In the genomic region with DNA sequence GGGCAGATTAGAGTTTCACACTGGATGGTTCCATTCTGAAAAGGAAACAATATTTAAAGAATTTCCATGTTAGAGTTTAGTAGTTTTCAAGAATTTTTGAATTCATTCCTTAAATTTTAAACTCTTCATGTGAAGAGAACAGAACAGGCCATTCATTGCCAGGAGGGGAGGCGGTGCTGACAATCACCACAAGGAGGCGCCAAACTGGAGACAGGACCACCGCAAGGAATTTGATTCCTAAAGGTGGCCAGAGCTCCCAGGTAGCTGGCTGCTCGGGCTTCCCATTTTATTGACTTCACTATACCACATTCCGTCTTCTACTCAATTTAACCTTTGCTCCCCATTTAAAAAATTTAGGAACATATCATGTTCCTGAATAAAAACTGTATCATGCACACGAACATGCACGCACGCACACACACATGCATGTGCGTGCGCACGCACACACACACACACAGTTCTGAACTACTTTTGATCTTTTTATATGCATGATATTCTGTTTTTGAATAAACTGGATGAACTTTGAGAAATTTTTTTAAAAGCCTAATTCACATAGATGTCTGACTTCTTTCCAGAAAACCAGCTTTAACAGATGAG, we compare ENCODE assay signal across 8 cellular contexts.
DNase-seq lines count a peak whose midpoint lies in the region; ATAC-seq and TF ChIP-seq lines count a peak whose summit lies in the region.

No MANE protein-coding gene starts in this region.

- H3K9me3 Mint-ChIP-seq in stimulated activated naive CD8-positive, alpha-beta T cell treated with anti-CD3 and anti-CD28 coated beads, Interleukin-15, amount 100 ng/mL, for 72 hours = no peaks in the 10 kb centered on the region

- TF ChIP-seq CTCF in GM06990 (IDR thresholded peaks at IDR 0.05; ENCODE audit: insufficient read depth, low read length, poor library complexity, severe bottlenecking) (peak; percentile 93), body of pancreas (IDR thresholded peaks at IDR 0.05) (peak; percentile 42 to 71 (median 52))

- WGBS in body of pancreas, 2 donors = 66 to 68% methylated on average over 11 of the region's 11 CpGs
- WGBS in mesenchymal stem cell = 38% methylated on average over 5 of the region's 11 CpGs

- H3K27me3 ChIP-seq in GM06990 (replicated peaks; ENCODE audit: control insufficient read depth, insufficient read depth, low read length) (no peaks in the 10 kb centered on the region), body of pancreas (no peaks in the 10 kb centered on the region), mesenchymal stem cell (ENCODE audit: control insufficient read depth in 1 of 2, insufficient read depth in 1 of 2, low read length in 2 of 2) (no peaks in the 10 kb centered on the region)

- intact Hi-C loops in body of pancreas (cut with DNase I) = no loop called here

- H2AK5ac ChIP-seq in mesenchymal stem cell (ENCODE audit: low read length, severe bottlenecking) = no peak overlapping the region

- H3K27me3 Mint-ChIP-seq in stimulated activated naive CD8-positive, alpha-beta T cell treated with anti-CD3 and anti-CD28 coated beads, Interleukin-15, amount 100 ng/mL, for 72 hours = no peaks in the 10 kb centered on the region

- H3K14ac ChIP-seq in mesenchymal stem cell (ENCODE audit: low read length in 2 of 2) = no peak overlapping the region

- H3K36me3 ChIP-seq in GM06990 (ENCODE audit: control insufficient read depth, insufficient read depth, low read length) (no peaks in the 10 kb centered on the region), body of pancreas (replicated peaks in 1 of 2; ENCODE audit: insufficient read depth in 1 of 2, low read depth in 2 of 2) (no peaks in the 10 kb centered on the region), mesenchymal stem cell (ENCODE audit: control insufficient read depth in 1 of 2, insufficient read depth in 2 of 2, low read depth in 1 of 2, low read length in 2 of 2) (no peaks in the 10 kb centered on the region)

- H3K4me3 ChIP-seq in GM06990 (replicated peaks; ENCODE audit: low read depth, low read length) = no peak overlapping the region
- no peak overlapping the region for H3K4me3 ChIP-seq in body of pancreas
- no peak overlapping the region for H3K4me3 ChIP-seq in mesenchymal stem cell (ENCODE audit: insufficient read depth in 1 of 2, low read depth in 1 of 2, low read length in 2 of 2)

- ATAC-seq in HG02759 (IDR thresholded peaks at IDR 0.05; ENCODE audit: unreplicated experiment) = peak; percentile 78
- no peak for ATAC-seq in body of pancreas
- no peak for ATAC-seq in stimulated activated naive CD8-positive, alpha-beta T cell treated with anti-CD3 and anti-CD28 coated beads, Interleukin-15, amount 100 ng/mL, for 72 hours
- ATAC-seq in GM19455 (IDR thresholded peaks at IDR 0.05; ENCODE audit: unreplicated experiment) = no peak

- H3K4me2 ChIP-seq in mesenchymal stem cell (ENCODE audit: low read length, poor library complexity, severe bottlenecking) = no peak overlapping the region

- peak overlapping the region in 1 of 2 donors; percentile 31 for H3K27ac Mint-ChIP-seq in stimulated activated naive CD8-positive, alpha-beta T cell treated with anti-CD3 and anti-CD28 coated beads, Interleukin-15, amount 100 ng/mL, for 72 hours

- H2BK15ac ChIP-seq in mesenchymal stem cell (ENCODE audit: low read depth, poor library complexity, severe bottlenecking) = no peak overlapping the region

- H4K91ac ChIP-seq in mesenchymal stem cell (ENCODE audit: low read length) = no peak overlapping the region

- no peak overlapping the region for H2BK12ac ChIP-seq in mesenchymal stem cell (ENCODE audit: low read length in 2 of 2)

- H3K23ac ChIP-seq in mesenchymal stem cell (ENCODE audit: low read length in 2 of 2) = no peak overlapping the region

- H2BK120ac ChIP-seq in mesenchymal stem cell (ENCODE audit: low read depth, low read length) = no peak overlapping the region

- H2BK5ac ChIP-seq in mesenchymal stem cell (ENCODE audit: low read depth, low read length, poor library complexity, severe bottlenecking) = no peak overlapping the region

- peaks cover 3% of the 10 kb centered on the region for H3K4me1 Mint-ChIP-seq in stimulated activated naive CD8-positive, alpha-beta T cell treated with anti-CD3 and anti-CD28 coated beads, Interleukin-15, amount 100 ng/mL, for 72 hours

- H3K27ac ChIP-seq in body of pancreas = no peak overlapping the region
- H3K27ac ChIP-seq in mesenchymal stem cell (ENCODE audit: low read length, poor library complexity, severe bottlenecking) = no peak overlapping the region

- DNase-seq in GM06990 (ENCODE audit: extremely low read depth, insufficient read length) = no peak
- peak; percentile 15 to 42 (median 36) for DNase-seq in T-helper 2 cell
- peak; percentile 17 to 53 (median 36) for DNase-seq in body of pancreas
- peak; percentile 4 for DNase-seq in mesenchymal stem cell
- DNase-seq in stimulated activated naive CD8-positive, alpha-beta T cell treated with anti-CD3 and anti-CD28 coated beads, Interleukin-15, amount 100 ng/mL, for 72 hours = peak; percentile 52 to 57
- DNase-seq in NCI-H1105 (lab: John Stamatoyannopoulos, UW) = no peak

- H3K9ac ChIP-seq in mesenchymal stem cell (ENCODE audit: low read length) = no peak overlapping the region

- no peak overlapping the region for H3K18ac ChIP-seq in mesenchymal stem cell (ENCODE audit: low read depth in 1 of 2, low read length in 2 of 2)

- TF ChIP-seq POLR2A in body of pancreas (IDR thresholded peaks at IDR 0.05) = no peak

- H3K79me1 ChIP-seq in mesenchymal stem cell (replicated peaks; ENCODE audit: low read length, poor library complexity, severe bottlenecking) = no peaks in the 10 kb centered on the region

- H3K4me1 ChIP-seq in body of pancreas (no peaks in the 10 kb centered on the region), mesenchymal stem cell (ENCODE audit: control insufficient read depth, insufficient read depth, low read depth, low read length) (no peaks in the 10 kb centered on the region)

- H4K8ac ChIP-seq in mesenchymal stem cell (ENCODE audit: low read length) = no peak overlapping the region

- no peak overlapping the region for H2AFZ ChIP-seq in mesenchymal stem cell (ENCODE audit: low read depth, low read length)

- H3K4ac ChIP-seq in mesenchymal stem cell (ENCODE audit: low read depth in 1 of 2, low read length in 2 of 2) = no peak overlapping the region

- no peak overlapping the region for H3K4me3 Mint-ChIP-seq in stimulated activated naive CD8-positive, alpha-beta T cell treated with anti-CD3 and anti-CD28 coated beads, Interleukin-15, amount 100 ng/mL, for 72 hours

- H3K9me3 ChIP-seq in body of pancreas (no peaks in the 10 kb centered on the region), mesenchymal stem cell (ENCODE audit: control insufficient read depth, low read length) (no peaks in the 10 kb centered on the region)

Comparison
In these comparisons a context has a peak if more than half of its experiments do, and no peak if none do; other contexts are left out.
1. DNase-seq: peak in T-helper 2 cell (5 of 5), body of pancreas (4 of 4), mesenchymal stem cell (single experiment) and stimulated activated naive CD8-positive, alpha-beta T cell treated with anti-CD3 and anti-CD28 coated beads, Interleukin-15, amount 100 ng/mL, for 72 hours (2 of 2); none in GM06990 (single experiment) and NCI-H1105 (single experiment).